ENCODE assay signal across 1 cellular context in the genomic region with DNA sequence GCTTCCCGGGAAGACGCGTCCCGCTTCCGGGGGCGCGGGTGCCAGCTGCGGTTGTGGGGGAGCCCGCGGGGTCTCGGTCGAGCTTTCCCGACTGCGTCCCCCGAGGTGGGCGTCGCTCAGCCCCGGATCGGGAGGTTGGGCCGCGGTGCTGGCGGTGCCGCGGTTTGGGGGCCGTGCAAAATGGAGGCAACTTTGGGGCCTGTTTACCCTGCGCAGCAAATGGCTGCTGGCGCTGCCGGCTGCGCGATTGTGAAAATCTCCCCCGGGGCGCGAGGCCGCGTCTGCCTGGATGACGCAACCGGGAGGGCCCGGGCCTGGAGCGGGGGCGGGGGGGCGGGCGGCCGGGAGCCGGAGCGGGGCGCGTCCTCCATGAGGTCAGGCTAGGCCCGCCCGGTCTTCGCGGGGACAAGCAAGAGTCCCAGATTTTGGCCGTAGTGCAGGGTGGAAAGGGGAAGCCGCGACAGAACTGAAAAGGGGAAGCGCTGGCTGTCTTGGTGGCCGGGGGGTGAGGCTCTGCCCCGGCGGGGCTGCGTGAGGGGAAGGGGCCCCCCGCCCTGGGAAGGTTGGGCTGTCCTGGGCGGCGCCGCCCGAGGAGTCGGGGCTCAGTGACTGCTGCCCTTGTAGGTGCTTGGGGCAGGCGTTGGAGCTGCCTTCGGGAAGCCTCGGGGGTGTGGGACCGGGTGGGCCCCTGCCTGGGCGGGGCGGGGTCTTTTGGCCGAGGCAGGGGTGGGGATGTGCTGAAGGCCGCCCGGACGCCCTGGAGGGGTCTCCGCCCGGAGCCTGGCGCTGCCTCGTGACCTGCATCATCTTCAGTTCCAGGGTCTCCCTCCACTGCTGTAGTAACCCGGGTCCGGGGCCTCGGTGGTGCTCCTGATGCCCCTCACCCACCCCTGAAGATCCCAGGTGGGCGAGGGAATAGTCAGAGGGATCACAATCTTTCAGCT.
TF ChIP-seq lines count a peak whose summit lies in the region.

No MANE protein-coding gene starts in this region.

TF ChIP-seq in HepG2, 621 proteins besides CTCF, POLR2A, EP300 and RAD21 (continued from another document):
- TF ChIP-seq, protein P1, sequence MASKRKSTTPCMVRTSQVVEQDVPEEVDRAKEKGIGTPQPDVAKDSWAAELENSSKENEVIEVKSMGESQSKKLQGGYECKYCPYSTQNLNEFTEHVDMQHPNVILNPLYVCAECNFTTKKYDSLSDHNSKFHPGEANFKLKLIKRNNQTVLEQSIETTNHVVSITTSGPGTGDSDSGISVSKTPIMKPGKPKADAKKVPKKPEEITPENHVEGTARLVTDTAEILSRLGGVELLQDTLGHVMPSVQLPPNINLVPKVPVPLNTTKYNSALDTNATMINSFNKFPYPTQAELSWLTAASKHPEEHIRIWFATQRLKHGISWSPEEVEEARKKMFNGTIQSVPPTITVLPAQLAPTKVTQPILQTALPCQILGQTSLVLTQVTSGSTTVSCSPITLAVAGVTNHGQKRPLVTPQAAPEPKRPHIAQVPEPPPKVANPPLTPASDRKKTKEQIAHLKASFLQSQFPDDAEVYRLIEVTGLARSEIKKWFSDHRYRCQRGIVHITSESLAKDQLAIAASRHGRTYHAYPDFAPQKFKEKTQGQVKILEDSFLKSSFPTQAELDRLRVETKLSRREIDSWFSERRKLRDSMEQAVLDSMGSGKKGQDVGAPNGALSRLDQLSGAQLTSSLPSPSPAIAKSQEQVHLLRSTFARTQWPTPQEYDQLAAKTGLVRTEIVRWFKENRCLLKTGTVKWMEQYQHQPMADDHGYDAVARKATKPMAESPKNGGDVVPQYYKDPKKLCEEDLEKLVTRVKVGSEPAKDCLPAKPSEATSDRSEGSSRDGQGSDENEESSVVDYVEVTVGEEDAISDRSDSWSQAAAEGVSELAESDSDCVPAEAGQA (IDR thresholded peaks at IDR 0.05; ENCODE audit: low read depth): peak; percentile 65
- TF ChIP-seq, protein P1 (CRISPR knock-in tag; IDR thresholded peaks at IDR 0.05; ENCODE audit: borderline replicate concordance): no peak
- 0 out of 2 replicates have a peak, but pooled peaks have one; percentile 35 for TF ChIP-seq ZNF589 (CRISPR knock-in tag; conservative IDR thresholded peaks at IDR 0.05)
- 0 out of 2 replicates have a peak, but pooled peaks have one; percentile 10 for TF ChIP-seq ZNF747 (CRISPR knock-in tag; IDR thresholded peaks at IDR 0.05; ENCODE audit: borderline replicate concordance)
- TF ChIP-seq EZH2 (conservative IDR thresholded peaks at IDR 0.05; ENCODE audit: low read depth, low read length): no peak
- peak; percentile 37; the same call in 1 of the 2 replicates for TF ChIP-seq FOXA3 (CRISPR knock-in tag; IDR thresholded peaks at IDR 0.05)
- TF ChIP-seq MXI1 (IDR thresholded peaks at IDR 0.05; ENCODE audit: borderline replicate concordance, low read depth, low read length): peak; percentile 14; the same call in 1 of the 3 replicates
- TF ChIP-seq CC2D1A (CRISPR knock-in tag; IDR thresholded peaks at IDR 0.05): no peak
- no peak for TF ChIP-seq ZBTB21 (CRISPR knock-in tag; IDR thresholded peaks at IDR 0.05)
- no peak for TF ChIP-seq HES4 (CRISPR knock-in tag; IDR thresholded peaks at IDR 0.05; ENCODE audit: borderline replicate concordance)
- TF ChIP-seq, protein P2, sequence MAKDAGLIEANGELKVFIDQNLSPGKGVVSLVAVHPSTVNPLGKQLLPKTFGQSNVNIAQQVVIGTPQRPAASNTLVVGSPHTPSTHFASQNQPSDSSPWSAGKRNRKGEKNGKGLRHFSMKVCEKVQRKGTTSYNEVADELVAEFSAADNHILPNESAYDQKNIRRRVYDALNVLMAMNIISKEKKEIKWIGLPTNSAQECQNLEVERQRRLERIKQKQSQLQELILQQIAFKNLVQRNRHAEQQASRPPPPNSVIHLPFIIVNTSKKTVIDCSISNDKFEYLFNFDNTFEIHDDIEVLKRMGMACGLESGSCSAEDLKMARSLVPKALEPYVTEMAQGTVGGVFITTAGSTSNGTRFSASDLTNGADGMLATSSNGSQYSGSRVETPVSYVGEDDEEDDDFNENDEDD (CRISPR knock-in tag; IDR thresholded peaks at IDR 0.05; ENCODE audit: borderline replicate concordance): peak; percentile 34; the same call in 1 of the 2 replicates
- no peak for TF ChIP-seq SALL2 (CRISPR knock-in tag; IDR thresholded peaks at IDR 0.05)
- no peak for TF ChIP-seq RELA (CRISPR knock-in tag; IDR thresholded peaks at IDR 0.05)
- peak; percentile 93 for TF ChIP-seq CEBPB (IDR thresholded peaks at IDR 0.05; ENCODE audit: borderline replicate concordance, low read depth, low read length)
- TF ChIP-seq MBNL3 (CRISPR knock-in tag; conservative IDR thresholded peaks at IDR 0.05): no peak
- no peak for TF ChIP-seq ZFP41 (CRISPR knock-in tag; IDR thresholded peaks at IDR 0.05; ENCODE audit: borderline replicate concordance)
- TF ChIP-seq, protein P3, sequence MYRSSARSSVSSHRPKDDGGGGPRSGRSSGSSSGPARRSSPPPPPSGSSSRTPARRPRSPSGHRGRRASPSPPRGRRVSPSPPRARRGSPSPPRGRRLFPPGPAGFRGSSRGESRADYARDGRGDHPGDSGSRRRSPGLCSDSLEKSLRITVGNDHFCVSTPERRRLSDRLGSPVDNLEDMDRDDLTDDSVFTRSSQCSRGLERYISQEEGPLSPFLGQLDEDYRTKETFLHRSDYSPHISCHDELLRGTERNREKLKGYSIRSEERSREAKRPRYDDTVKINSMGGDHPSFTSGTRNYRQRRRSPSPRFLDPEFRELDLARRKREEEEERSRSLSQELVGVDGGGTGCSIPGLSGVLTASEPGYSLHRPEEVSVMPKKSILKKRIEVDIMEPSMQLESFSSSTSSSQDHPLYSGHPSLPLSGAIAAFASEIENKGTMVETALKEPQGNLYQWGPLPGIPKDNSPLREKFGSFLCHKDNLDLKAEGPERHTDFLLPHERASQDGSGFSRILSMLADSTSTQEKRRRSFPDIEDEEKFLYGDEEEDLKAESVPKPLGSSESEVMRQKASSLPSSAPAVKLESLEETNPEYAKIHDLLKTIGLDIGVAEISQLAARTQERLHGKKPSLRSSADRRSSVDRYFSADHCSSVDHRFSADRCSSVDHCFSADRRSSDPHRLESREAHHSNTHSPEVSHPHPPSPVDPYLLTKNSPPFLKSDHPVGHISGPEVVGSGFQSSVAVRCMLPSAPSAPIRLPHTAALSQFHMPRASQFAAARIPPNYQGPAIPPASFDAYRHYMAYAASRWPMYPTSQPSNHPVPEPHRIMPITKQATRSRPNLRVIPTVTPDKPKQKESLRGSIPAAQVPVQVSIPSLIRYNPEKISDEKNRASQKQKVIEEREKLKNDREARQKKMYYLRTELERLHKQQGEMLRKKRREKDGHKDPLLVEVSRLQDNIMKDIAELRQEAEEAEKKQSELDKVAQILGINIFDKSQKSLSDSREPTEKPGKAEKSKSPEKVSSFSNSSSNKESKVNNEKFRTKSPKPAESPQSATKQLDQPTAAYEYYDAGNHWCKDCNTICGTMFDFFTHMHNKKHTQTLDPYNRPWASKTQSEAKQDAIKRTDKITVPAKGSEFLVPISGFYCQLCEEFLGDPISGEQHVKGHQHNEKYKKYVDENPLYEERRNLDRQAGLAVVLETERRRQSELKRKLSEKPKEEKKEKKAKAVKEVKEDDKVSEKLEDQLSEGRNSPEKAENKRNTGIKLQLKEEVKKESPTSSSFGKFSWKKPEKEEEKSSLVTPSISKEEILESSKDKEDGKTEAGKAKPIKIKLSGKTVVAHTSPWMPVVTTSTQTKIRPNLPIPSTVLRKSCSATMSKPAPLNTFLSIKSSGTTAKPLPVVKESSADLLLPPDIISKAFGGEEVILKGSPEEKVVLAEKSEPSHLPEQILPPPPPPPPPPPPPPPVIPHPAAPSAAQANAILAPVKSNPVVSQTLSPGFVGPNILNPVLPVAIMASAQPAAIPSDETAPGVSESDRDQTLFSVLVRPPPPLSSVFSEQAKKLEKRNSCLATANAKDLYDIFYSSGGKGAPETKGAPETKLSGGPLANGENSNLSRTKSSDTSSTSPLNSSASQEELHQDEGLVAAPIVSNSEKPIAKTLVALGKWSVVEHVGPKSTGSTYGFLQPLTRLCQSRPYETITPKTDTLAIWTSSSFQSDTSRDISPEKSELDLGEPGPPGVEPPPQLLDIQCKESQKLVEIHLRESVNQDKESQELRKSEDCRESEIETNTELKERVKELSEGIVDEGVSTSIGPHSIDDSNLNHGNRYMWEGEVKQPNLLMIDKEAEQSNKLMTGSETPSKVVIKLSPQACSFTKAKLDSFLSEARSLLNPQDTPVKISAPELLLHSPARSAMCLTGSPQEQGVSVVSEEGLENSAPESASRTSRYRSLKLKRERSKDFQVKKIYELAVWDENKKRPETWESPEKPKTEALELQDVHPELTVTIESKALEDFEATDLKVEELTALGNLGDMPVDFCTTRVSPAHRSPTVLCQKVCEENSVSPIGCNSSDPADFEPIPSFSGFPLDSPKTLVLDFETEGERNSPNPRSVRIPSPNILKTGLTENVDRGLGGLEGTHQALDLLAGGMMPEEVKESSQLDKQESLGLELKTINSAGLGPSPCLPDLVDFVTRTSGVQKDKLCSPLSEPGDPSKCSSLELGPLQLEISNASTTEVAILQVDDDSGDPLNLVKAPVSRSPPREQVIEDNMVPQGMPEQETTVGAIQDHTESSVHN (CRISPR knock-in tag; IDR thresholded peaks at IDR 0.05): no peak
- 0 out of 2 replicates have a peak, but pooled peaks have one; percentile 19 for TF ChIP-seq PHF21A (CRISPR knock-in tag; IDR thresholded peaks at IDR 0.05)
- TF ChIP-seq YEATS2 (CRISPR knock-in tag; IDR thresholded peaks at IDR 0.05; ENCODE audit: borderline replicate concordance): peak; percentile 34; the same call in 1 of the 2 replicates
- TF ChIP-seq MED8 (CRISPR knock-in tag; IDR thresholded peaks at IDR 0.05; ENCODE audit: insufficient replicate concordance): no peak
- TF ChIP-seq, protein P4, sequence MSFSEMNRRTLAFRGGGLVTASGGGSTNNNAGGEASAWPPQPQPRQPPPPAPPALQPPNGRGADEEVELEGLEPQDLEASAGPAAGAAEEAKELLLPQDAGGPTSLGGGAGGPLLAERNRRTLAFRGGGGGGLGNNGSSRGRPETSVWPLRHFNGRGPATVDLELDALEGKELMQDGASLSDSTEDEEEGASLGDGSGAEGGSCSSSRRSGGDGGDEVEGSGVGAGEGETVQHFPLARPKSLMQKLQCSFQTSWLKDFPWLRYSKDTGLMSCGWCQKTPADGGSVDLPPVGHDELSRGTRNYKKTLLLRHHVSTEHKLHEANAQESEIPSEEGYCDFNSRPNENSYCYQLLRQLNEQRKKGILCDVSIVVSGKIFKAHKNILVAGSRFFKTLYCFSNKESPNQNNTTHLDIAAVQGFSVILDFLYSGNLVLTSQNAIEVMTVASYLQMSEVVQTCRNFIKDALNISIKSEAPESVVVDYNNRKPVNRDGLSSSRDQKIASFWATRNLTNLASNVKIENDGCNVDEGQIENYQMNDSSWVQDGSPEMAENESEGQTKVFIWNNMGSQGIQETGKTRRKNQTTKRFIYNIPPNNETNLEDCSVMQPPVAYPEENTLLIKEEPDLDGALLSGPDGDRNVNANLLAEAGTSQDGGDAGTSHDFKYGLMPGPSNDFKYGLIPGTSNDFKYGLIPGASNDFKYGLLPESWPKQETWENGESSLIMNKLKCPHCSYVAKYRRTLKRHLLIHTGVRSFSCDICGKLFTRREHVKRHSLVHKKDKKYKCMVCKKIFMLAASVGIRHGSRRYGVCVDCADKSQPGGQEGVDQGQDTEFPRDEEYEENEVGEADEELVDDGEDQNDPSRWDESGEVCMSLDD (CRISPR knock-in tag; IDR thresholded peaks at IDR 0.05; ENCODE audit: borderline replicate concordance): 0 out of 2 replicates have a peak, but pooled peaks have one; percentile 37
- TF ChIP-seq, protein P5, sequence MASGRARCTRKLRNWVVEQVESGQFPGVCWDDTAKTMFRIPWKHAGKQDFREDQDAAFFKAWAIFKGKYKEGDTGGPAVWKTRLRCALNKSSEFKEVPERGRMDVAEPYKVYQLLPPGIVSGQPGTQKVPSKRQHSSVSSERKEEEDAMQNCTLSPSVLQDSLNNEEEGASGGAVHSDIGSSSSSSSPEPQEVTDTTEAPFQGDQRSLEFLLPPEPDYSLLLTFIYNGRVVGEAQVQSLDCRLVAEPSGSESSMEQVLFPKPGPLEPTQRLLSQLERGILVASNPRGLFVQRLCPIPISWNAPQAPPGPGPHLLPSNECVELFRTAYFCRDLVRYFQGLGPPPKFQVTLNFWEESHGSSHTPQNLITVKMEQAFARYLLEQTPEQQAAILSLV (CRISPR knock-in tag; IDR thresholded peaks at IDR 0.05; ENCODE audit: borderline replicate concordance): no peak
TF ChIP-seq in HepG2: peak in this region for 71.
